Comparison of ENCODE assay signal across 19 cellular contexts in genomic region chr13:99015606-99016520, GRCh38. TPM values are rescaled to one million over a fixed set of nuclear protein-coding genes. Genes with fewer than 3 reads are reported as not detected.
DNase-seq lines count a peak whose midpoint lies in the region; ATAC-seq and TF ChIP-seq lines count a peak whose summit lies in the region.
"Had no signal": no experiment of that assay in that cellular context is flagged by ENCODE, and none has a peak within 500 bp of the region (broad histone marks: within the 10 kb centered on the region; RNA-seq: fewer than 3 reads in every experiment).

No MANE protein-coding gene starts in this region.

- no peak for ATAC-seq in upper lobe of right lung
- no peak for ATAC-seq in WTC11
- ATAC-seq: left ventricle myocardium superior, right cardiac atrium had no signal

- CTCF ChIA-PET in WTC11 (lab: Charles Lee) = interaction anchor here (0.9 to 3.6 kb wide), 2 partner anchors 13 to 149 kb away, joined by 3 to 15 read pairs; no protein-coding TSS in a partner anchor

- H3K27ac Mint-ChIP-seq in activated naive CD4-positive, alpha-beta T cell treated with anti-CD3 and anti-CD28 coated beads, Interleukin-2, amount 50 U/mL, for 24 hours = peak overlapping the region; percentile 52
- peak overlapping the region in 4 of 5 experiments; percentile 56 to 100 (median 88) for H3K27ac Mint-ChIP-seq in brain
- H3K27ac Mint-ChIP-seq in WTC11 = no peak overlapping the region
- H3K27ac Mint-ChIP-seq: nephron had no signal

- no peaks in the 10 kb centered on the region for H3K27me3 ChIP-seq in upper lobe of right lung
- H3K27me3 ChIP-seq: esophagus squamous epithelium, upper lobe of left lung had no signal

- DNase-seq in activated naive CD4-positive, alpha-beta T cell treated with anti-CD3 and anti-CD28 coated beads, Interleukin-2, amount 50 U/mL, for 16 hours = no peak
- DNase-seq in medulla oblongata (ENCODE audit: extremely low spot score) (peak; percentile 39), middle frontal gyrus (ENCODE audit: extremely low spot score, low spot score) (no peak), A172 (ENCODE audit: low spot score) (no peak), upper lobe of right lung (no peak), WTC11 (ENCODE audit: low spot score) (no peak)
- DNase-seq: activated CD4-positive, CD25-positive, alpha-beta regulatory T cell treated with anti-CD3 and anti-CD28 coated beads, Interleukin-2, amount 50 U/mL, for 72 hours; esophagus squamous epithelium; KBM-7; left ventricle myocardium superior; NCI-H1105 treated with DMSO at 0.1 percent for 48 hours; NCI-H526 treated with DMSO at 0.1 percent for 48 hours; right cardiac atrium; stimulated activated CD4-positive, alpha-beta T cell treated with anti-CD3 and anti-CD28 coated beads, Interleukin-2, amount 100 ng/mL, for 48 hours; upper lobe of left lung had no signal

- H3K9me3 ChIP-seq in upper lobe of right lung = no peaks in the 10 kb centered on the region
- H3K9me3 ChIP-seq: esophagus squamous epithelium, upper lobe of left lung had no signal

- H3K36me3 ChIP-seq in upper lobe of right lung = no peaks in the 10 kb centered on the region
- H3K36me3 ChIP-seq: esophagus squamous epithelium, upper lobe of left lung had no signal

- H3K4me3 ChIP-seq in upper lobe of right lung = no peak overlapping the region
- H3K4me3 ChIP-seq: coronary artery, upper lobe of left lung had no signal

- H3K27me3 Mint-ChIP-seq in activated naive CD4-positive, alpha-beta T cell treated with anti-CD3 and anti-CD28 coated beads, Interleukin-2, amount 50 U/mL, for 24 hours = no peaks in the 10 kb centered on the region
- H3K27me3 Mint-ChIP-seq in brain (peaks cover 3% of the 10 kb centered on the region), WTC11 (ENCODE audit: low read depth) (no peaks in the 10 kb centered on the region)

- H3K4me1 Mint-ChIP-seq in activated naive CD4-positive, alpha-beta T cell treated with anti-CD3 and anti-CD28 coated beads, Interleukin-2, amount 50 U/mL, for 24 hours = peaks cover 77% of the 10 kb centered on the region
- H3K4me1 Mint-ChIP-seq in brain = peaks cover 45% of the 10 kb centered on the region
- H3K4me1 Mint-ChIP-seq in WTC11 = peaks cover 17% of the 10 kb centered on the region

- H3K27ac ChIP-seq in upper lobe of right lung = no peak overlapping the region
- H3K27ac ChIP-seq: coronary artery, esophagus squamous epithelium, upper lobe of left lung had no signal

- POLR2A ChIA-PET in WTC11 (lab: Charles Lee) = no interaction called here

- TF ChIP-seq CTCF in brain (conservative IDR thresholded peaks at IDR 0.05) (no peak), upper lobe of right lung (IDR thresholded peaks at IDR 0.05) (no peak), WTC11 (IDR thresholded peaks at IDR 0.05) (no peak)

- H3K36me3 Mint-ChIP-seq in activated naive CD4-positive, alpha-beta T cell treated with anti-CD3 and anti-CD28 coated beads, Interleukin-2, amount 50 U/mL, for 24 hours = peaks cover 10% of the 10 kb centered on the region
- H3K36me3 Mint-ChIP-seq in brain (no peaks in the 10 kb centered on the region), WTC11 (no peaks in the 10 kb centered on the region)

- H3K9me3 Mint-ChIP-seq in activated naive CD4-positive, alpha-beta T cell treated with anti-CD3 and anti-CD28 coated beads, Interleukin-2, amount 50 U/mL, for 24 hours = no peaks in the 10 kb centered on the region
- no peaks in the 10 kb centered on the region for H3K9me3 Mint-ChIP-seq in brain
- no peaks in the 10 kb centered on the region for H3K9me3 Mint-ChIP-seq in WTC11
- H3K9me3 Mint-ChIP-seq: nephron had no signal

- peak overlapping the region; percentile 68 for H3K4me3 Mint-ChIP-seq in activated naive CD4-positive, alpha-beta T cell treated with anti-CD3 and anti-CD28 coated beads, Interleukin-2, amount 50 U/mL, for 24 hours
- H3K4me3 Mint-ChIP-seq in brain (peak overlapping the region in 4 of 5 experiments; percentile 72 to 94 (median 82)), WTC11 (no peak overlapping the region)
- H3K4me3 Mint-ChIP-seq: nephron had no signal

- peaks cover 19% of the 10 kb centered on the region for H3K4me1 ChIP-seq in upper lobe of right lung

- intact Hi-C loops in upper lobe of right lung (cut with DNase I) = no loop called here

TF ChIP-seq in WTC11, 78 proteins besides CTCF, POLR2A, EP300 and RAD21:
- TF ChIP-seq HMGXB4 (CRISPR knock-in tag; IDR thresholded peaks at IDR 0.05) (no peak), SP1 (CRISPR knock-in tag; conservative IDR thresholded peaks at IDR 0.05) (no peak), ARID4B (CRISPR knock-in tag; IDR thresholded peaks at IDR 0.05; ENCODE audit: borderline replicate concordance) (no peak)

RNA-seq across cellular contexts. Expression of gene DOCK9, which starts 38.0 kb away (rescaled TPM):
- 31.3 TPM for polyA plus RNA-seq in brain (ENCODE audit: insufficient read depth, low read depth, low replicate concordance)
- total RNA-seq in A172 (2014; rRNA removed; shearing (Covaris generic)) = 51.0 and 153 TPM in 2 replicates
- 170 TPM for total RNA-seq in upper lobe of right lung
- total RNA-seq in WTC11 (2021) = 35.0 to 36.6 TPM (median 36.0 TPM) in 3 replicates
